Comparison of ENCODE assay signal across 2 cellular contexts in the genomic region with DNA sequence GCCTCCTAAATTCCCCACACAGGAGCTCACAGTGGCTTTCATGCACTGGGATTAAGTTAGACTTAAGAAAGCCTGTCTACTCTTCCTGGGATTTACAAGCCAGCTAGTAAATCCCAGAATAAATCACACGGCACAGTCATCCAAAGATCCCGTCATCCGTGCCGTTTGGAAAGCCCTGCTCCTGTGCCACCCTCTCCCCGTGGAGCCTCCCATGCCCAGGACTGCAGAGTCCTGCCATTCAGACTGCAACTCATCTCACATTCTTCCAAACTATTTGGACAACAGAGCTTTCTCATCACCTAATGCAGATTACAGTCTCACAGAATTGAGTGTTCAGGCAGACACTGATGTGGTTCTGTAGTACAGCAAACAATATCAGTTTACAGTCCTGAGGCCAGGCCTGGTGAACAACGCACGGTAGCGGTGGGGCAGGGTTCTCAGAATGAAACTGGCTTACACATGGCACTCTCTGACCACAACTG.
TF ChIP-seq lines count a peak whose summit lies in the region.

No MANE protein-coding gene starts in this region.

TF ChIP-seq in SK-N-SH treated with all-trans-retinoic acid at 6 μM for 48 hours, 23 proteins besides CTCF, POLR2A, EP300 and RAD21 (continued from another document):
- TF ChIP-seq, protein P1, sequence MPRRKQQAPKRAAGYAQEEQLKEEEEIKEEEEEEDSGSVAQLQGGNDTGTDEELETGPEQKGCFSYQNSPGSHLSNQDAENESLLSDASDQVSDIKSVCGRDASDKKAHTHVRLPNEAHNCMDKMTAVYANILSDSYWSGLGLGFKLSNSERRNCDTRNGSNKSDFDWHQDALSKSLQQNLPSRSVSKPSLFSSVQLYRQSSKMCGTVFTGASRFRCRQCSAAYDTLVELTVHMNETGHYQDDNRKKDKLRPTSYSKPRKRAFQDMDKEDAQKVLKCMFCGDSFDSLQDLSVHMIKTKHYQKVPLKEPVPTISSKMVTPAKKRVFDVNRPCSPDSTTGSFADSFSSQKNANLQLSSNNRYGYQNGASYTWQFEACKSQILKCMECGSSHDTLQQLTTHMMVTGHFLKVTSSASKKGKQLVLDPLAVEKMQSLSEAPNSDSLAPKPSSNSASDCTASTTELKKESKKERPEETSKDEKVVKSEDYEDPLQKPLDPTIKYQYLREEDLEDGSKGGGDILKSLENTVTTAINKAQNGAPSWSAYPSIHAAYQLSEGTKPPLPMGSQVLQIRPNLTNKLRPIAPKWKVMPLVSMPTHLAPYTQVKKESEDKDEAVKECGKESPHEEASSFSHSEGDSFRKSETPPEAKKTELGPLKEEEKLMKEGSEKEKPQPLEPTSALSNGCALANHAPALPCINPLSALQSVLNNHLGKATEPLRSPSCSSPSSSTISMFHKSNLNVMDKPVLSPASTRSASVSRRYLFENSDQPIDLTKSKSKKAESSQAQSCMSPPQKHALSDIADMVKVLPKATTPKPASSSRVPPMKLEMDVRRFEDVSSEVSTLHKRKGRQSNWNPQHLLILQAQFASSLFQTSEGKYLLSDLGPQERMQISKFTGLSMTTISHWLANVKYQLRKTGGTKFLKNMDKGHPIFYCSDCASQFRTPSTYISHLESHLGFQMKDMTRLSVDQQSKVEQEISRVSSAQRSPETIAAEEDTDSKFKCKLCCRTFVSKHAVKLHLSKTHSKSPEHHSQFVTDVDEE (CRISPR knock-in tag; IDR thresholded peaks at IDR 0.05): no peak
- TF ChIP-seq OSR1 (CRISPR knock-in tag; IDR thresholded peaks at IDR 0.05) (no peak), ZNF8 (CRISPR knock-in tag; IDR thresholded peaks at IDR 0.05) (no peak), ESRRG (CRISPR knock-in tag; IDR thresholded peaks at IDR 0.05) (no peak), ZFP30 (CRISPR knock-in tag; IDR thresholded peaks at IDR 0.05) (no peak), TCF4 (CRISPR knock-in tag; IDR thresholded peaks at IDR 0.05; ENCODE audit: borderline replicate concordance) (no peak), ARNTL (CRISPR knock-in tag; IDR thresholded peaks at IDR 0.05; ENCODE audit: borderline replicate concordance, low read depth) (no peak), ZNF565 (CRISPR knock-in tag; conservative IDR thresholded peaks at IDR 0.05; ENCODE audit: low read depth) (no peak), ISL1 (CRISPR knock-in tag; IDR thresholded peaks at IDR 0.05) (no peak)
- TF ChIP-seq, protein P2, sequence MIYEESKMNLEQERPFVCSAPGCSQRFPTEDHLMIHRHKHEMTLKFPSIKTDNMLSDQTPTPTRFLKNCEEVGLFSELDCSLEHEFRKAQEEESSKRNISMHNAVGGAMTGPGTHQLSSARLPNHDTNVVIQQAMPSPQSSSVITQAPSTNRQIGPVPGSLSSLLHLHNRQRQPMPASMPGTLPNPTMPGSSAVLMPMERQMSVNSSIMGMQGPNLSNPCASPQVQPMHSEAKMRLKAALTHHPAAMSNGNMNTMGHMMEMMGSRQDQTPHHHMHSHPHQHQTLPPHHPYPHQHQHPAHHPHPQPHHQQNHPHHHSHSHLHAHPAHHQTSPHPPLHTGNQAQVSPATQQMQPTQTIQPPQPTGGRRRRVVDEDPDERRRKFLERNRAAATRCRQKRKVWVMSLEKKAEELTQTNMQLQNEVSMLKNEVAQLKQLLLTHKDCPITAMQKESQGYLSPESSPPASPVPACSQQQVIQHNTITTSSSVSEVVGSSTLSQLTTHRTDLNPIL (CRISPR knock-in tag; IDR thresholded peaks at IDR 0.05; ENCODE audit: low read depth): no peak
TF ChIP-seq in SK-N-SH treated with all-trans-retinoic acid at 6 μM for 48 hours: peak in this region for 0.

TF ChIP-seq in SK-N-SH, 30 proteins besides CTCF, POLR2A, EP300 and RAD21 (continued from another document):
- TF ChIP-seq, protein P3, sequence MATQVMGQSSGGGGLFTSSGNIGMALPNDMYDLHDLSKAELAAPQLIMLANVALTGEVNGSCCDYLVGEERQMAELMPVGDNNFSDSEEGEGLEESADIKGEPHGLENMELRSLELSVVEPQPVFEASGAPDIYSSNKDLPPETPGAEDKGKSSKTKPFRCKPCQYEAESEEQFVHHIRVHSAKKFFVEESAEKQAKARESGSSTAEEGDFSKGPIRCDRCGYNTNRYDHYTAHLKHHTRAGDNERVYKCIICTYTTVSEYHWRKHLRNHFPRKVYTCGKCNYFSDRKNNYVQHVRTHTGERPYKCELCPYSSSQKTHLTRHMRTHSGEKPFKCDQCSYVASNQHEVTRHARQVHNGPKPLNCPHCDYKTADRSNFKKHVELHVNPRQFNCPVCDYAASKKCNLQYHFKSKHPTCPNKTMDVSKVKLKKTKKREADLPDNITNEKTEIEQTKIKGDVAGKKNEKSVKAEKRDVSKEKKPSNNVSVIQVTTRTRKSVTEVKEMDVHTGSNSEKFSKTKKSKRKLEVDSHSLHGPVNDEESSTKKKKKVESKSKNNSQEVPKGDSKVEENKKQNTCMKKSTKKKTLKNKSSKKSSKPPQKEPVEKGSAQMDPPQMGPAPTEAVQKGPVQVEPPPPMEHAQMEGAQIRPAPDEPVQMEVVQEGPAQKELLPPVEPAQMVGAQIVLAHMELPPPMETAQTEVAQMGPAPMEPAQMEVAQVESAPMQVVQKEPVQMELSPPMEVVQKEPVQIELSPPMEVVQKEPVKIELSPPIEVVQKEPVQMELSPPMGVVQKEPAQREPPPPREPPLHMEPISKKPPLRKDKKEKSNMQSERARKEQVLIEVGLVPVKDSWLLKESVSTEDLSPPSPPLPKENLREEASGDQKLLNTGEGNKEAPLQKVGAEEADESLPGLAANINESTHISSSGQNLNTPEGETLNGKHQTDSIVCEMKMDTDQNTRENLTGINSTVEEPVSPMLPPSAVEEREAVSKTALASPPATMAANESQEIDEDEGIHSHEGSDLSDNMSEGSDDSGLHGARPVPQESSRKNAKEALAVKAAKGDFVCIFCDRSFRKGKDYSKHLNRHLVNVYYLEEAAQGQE (IDR thresholded peaks at IDR 0.05; ENCODE audit: low read depth, low read length): no peak
- no peak for TF ChIP-seq GABPA (IDR thresholded peaks at IDR 0.05; ENCODE audit: low read depth)
- no peak for TF ChIP-seq RXRA (IDR thresholded peaks at IDR 0.05; ENCODE audit: borderline replicate concordance, low read depth)
- no peak for TF ChIP-seq TCF12 (IDR thresholded peaks at IDR 0.05)
- TF ChIP-seq MXI1 (IDR thresholded peaks at IDR 0.05; ENCODE audit: low read depth, low read length): no peak
- TF ChIP-seq, protein P4, sequence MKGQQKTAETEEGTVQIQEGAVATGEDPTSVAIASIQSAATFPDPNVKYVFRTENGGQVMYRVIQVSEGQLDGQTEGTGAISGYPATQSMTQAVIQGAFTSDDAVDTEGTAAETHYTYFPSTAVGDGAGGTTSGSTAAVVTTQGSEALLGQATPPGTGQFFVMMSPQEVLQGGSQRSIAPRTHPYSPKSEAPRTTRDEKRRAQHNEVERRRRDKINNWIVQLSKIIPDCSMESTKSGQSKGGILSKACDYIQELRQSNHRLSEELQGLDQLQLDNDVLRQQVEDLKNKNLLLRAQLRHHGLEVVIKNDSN (IDR thresholded peaks at IDR 0.05; ENCODE audit: borderline replicate concordance, low read depth): no peak
- TF ChIP-seq RCOR1 (IDR thresholded peaks at IDR 0.05; ENCODE audit: low read length): no peak
- TF ChIP-seq NFIC (IDR thresholded peaks at IDR 0.05; ENCODE audit: borderline replicate concordance): no peak
